Comparison of ENCODE assay signal across 8 cellular contexts in genomic region chr17:17416007-17416399, GRCh38.
A peak's percentile ranks its signal among the peaks of the same experiment; 100 is the strongest.
DNase-seq lines count a peak whose midpoint lies in the region; ATAC-seq and TF ChIP-seq lines count a peak whose summit lies in the region.

No MANE protein-coding gene starts in this region.

- H3K4me3 ChIP-seq in choroid plexus epithelial cell (ENCODE audit: low read depth, low read length) = no peak overlapping the region
- H3K4me3 ChIP-seq in mucosa of descending colon = no peak overlapping the region
- H3K4me3 ChIP-seq in gastroesophageal sphincter = no peak overlapping the region

- peaks cover 37% of the 10 kb centered on the region for H3K27me3 ChIP-seq in gastroesophageal sphincter

- intact Hi-C loops in mucosa of descending colon (cut with DNase I, micrococcal nuclease) = no loop called here

- H3K27ac ChIP-seq in RWPE1 (no peak overlapping the region), gastroesophageal sphincter (no peak overlapping the region)

- CTCF ChIA-PET in RWPE1 (lab: Yijun Ruan, JAX) = no interaction called here

- TF ChIP-seq POLR2A in gastroesophageal sphincter (IDR thresholded peaks at IDR 0.05) = no peak

- ATAC-seq in mucosa of descending colon (peak; percentile 47), gastroesophageal sphincter (no peak)

- in situ Hi-C loops in KBM-7 (cut with MboI; ENCODE audit: low pct_unique_long_range_greater_than_20kb, low sequenced_read_pairs) = no loop called here

- POLR2A ChIA-PET in RWPE1 (lab: Yijun Ruan, JAX; ENCODE audit: low non-redundant PET) = interaction anchor here (0.6 kb wide), 1 partner anchor 21 kb away, joined by 3 read pairs; no protein-coding TSS in a partner anchor

- WGBS in gastroesophageal sphincter (ENCODE audit: low coverage in 1 of 2), 2 donors = 83 to 92% methylated on average over 2 of the region's 2 CpGs

- no peaks in the 10 kb centered on the region for H3K36me3 ChIP-seq in mucosa of descending colon (ENCODE audit: low read depth)
- H3K36me3 ChIP-seq in gastroesophageal sphincter = no peaks in the 10 kb centered on the region

- H3K4me1 ChIP-seq in mucosa of descending colon (ENCODE audit: low read depth) (peaks cover 10% of the 10 kb centered on the region), gastroesophageal sphincter (peaks cover 0 to 33% (median 3%) of the 10 kb centered on the region in 3 donors)

- peak; percentile 69 for DNase-seq in DMS153 treated with DMSO at 0.1 percent for 48 hours (lab: John Stamatoyannopoulos, UW; ENCODE audit: unreplicated experiment)
- peak; percentile 87 for DNase-seq in KBM-7
- peak; percentile 79 for DNase-seq in RWPE1 (ENCODE audit: low spot score)
- peak; percentile 86 for DNase-seq in choroid plexus epithelial cell (ENCODE audit: low read depth)
- peak in 1 of 3 donors; percentile 36 for DNase-seq in mucosa of descending colon
- no peak for DNase-seq in HK-2 (ENCODE audit: unreplicated experiment)
- DNase-seq in NK-92 treated with Interleukin-12 subunit alpha and Interleukin-12 subunit beta, amount 100 ng/mL, for 24 hours (lab: John Stamatoyannopoulos, UW) = no peak

- no peak for TF ChIP-seq CTCF in RWPE1 (conservative IDR thresholded peaks at IDR 0.05; ENCODE audit: low read depth)
- no peak for TF ChIP-seq CTCF in choroid plexus epithelial cell (conservative IDR thresholded peaks at IDR 0.05; ENCODE audit: low read depth, low read length)
- TF ChIP-seq CTCF in mucosa of descending colon (IDR thresholded peaks at IDR 0.05) = no peak
- no peak for TF ChIP-seq CTCF in gastroesophageal sphincter (IDR thresholded peaks at IDR 0.05)

- no peaks in the 10 kb centered on the region for H3K9me3 ChIP-seq in mucosa of descending colon
- no peaks in the 10 kb centered on the region for H3K9me3 ChIP-seq in gastroesophageal sphincter

- no peak for TF ChIP-seq EP300 in gastroesophageal sphincter (IDR thresholded peaks at IDR 0.05)

Comparison
In these comparisons a context has a peak if more than half of its experiments do, and no peak if none do; other contexts are left out.
1. DNase-seq: peak in DMS153 treated with DMSO at 0.1 percent for 48 hours (single experiment), KBM-7 (single experiment), RWPE1 (single experiment) and choroid plexus epithelial cell (single experiment); none in HK-2 (single experiment) and NK-92 treated with Interleukin-12 subunit alpha and Interleukin-12 subunit beta, amount 100 ng/mL, for 24 hours (single experiment).